In the genomic region with DNA sequence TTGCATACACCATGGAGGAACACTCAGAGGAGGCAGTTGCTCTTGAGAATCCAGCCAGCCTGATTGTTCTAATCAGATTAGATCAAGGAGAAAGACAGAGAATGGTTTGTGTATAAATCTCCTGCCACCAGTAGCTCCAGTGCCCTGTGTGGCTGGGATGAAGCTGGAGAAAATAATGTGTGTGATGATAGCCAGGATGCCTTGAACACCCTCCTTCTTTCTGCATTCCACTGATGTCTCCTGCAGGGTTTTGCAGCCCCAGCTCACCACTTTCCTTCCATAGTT, we compare ENCODE assay signal across 27 cellular contexts.
"Had no signal": no experiment of that assay in that cellular context is flagged by ENCODE, and none has a peak within 500 bp of the region (broad histone marks: within the 10 kb centered on the region; RNA-seq: fewer than 3 reads in every experiment).

No MANE protein-coding gene starts in this region.

- H3K27ac ChIP-seq: brain microvascular endothelial cell, KMS-11 had no signal

- H3K4me1 Mint-ChIP-seq: activated naive CD4-positive, alpha-beta T cell treated with anti-CD3 and anti-CD28 coated beads, Interleukin-2, amount 10 ng/mL, durations not matched to agents 7 days and 5 days had no signal

- H3K27me3 ChIP-seq: brain microvascular endothelial cell had no signal

- H3K27me3 Mint-ChIP-seq: activated CD4-positive, alpha-beta T cell treated with anti-CD3 and anti-CD28 coated beads for 36 hours; activated CD4-positive, alpha-beta T cell treated with anti-CD3 and anti-CD28 coated beads, Interleukin-2, amount 10 ng/mL, durations not matched to agents 7 days and 5 days; activated naive CD4-positive, alpha-beta T cell treated with anti-CD3 and anti-CD28 coated beads, Interleukin-2, amount 10 ng/mL, durations not matched to agents 7 days and 5 days; activated naive CD8-positive, alpha-beta T cell had no signal

- H3K36me3 Mint-ChIP-seq: activated naive CD4-positive, alpha-beta T cell treated with anti-CD3 and anti-CD28 coated beads, Interleukin-2, amount 10 ng/mL, durations not matched to agents 7 days and 5 days; activated naive CD8-positive, alpha-beta T cell had no signal

- H3K4me3 Mint-ChIP-seq: activated CD4-positive, alpha-beta T cell treated with anti-CD3 and anti-CD28 coated beads for 36 hours; activated CD4-positive, alpha-beta T cell treated with anti-CD3 and anti-CD28 coated beads, Interleukin-2, amount 10 ng/mL, durations not matched to agents 7 days and 5 days; activated CD8-positive, alpha-beta T cell treated with anti-CD3 and anti-CD28 coated beads, Interleukin-2, amount 10 ng/mL, durations not matched to agents 7 days and 5 days; activated naive CD4-positive, alpha-beta T cell treated with anti-CD3 and anti-CD28 coated beads, Interleukin-2, amount 10 ng/mL, durations not matched to agents 7 days and 5 days; activated naive CD8-positive, alpha-beta T cell; central memory CD8-positive, alpha-beta T cell; T-helper 1 cell treated with Interleukin-12 subunit alpha and Interleukin-12 subunit beta and Interleukin-4 antibody, amounts not matched to agents 30 μg/mL and 1 μg/mL, for 36 hours; T-helper 2 cell treated with Interferon-gamma antibody and Interleukin-4, amounts not matched to agents 5 μg/mL and 100 μg/mL, for 36 hours; WTC11 had no signal

- DNase-seq: activated CD4-positive, alpha-beta T cell treated with anti-CD3 and anti-CD28 coated beads for 36 hours; activated CD4-positive, alpha-beta T cell treated with anti-CD3 and anti-CD28 coated beads, Interleukin-2, amount 10 ng/mL, durations not matched to agents 7 days and 5 days; activated CD4-positive, alpha-beta T cell treated with anti-CD3 and anti-CD28 coated beads, Interleukin-2, amount 50 U/mL, for 48 hours; activated CD8-positive, alpha-beta memory T cell treated with anti-CD3 and anti-CD28 coated beads, Interleukin-2, amount 50 U/mL, for 4 hours; activated CD8-positive, alpha-beta T cell treated with anti-CD3 and anti-CD28 coated beads, Interleukin-2, amount 10 ng/mL, durations not matched to agents 7 days and 5 days; activated effector memory CD4-positive, alpha-beta T cell treated with Interleukin-2 at 50 U/mL for 16 hours; activated naive CD4-positive, alpha-beta T cell treated with anti-CD3 and anti-CD28 coated beads, Interleukin-2, amount 10 ng/mL, durations not matched to agents 7 days and 5 days; activated T-cell treated with anti-CD3 and anti-CD28 coated beads, Interleukin-2, amount 50 U/mL, for 48 hours; amniotic stem cell; aorta; brain microvascular endothelial cell; MM.1S; MV-4-11; NCI-H1092; NCI-H1436 treated with DMSO at 0.1 percent for 48 hours; NCI-H1694 treated with DMSO at 0.1 percent for 48 hours; NCI-H2029; NCI-H510A; NCI-H526; NCI-H748 treated with DMSO at 0.1 percent for 48 hours; SHP77 treated with DMSO at 0.1 percent for 48 hours had no signal

- H3K36me3 ChIP-seq: brain microvascular endothelial cell had no signal

- H3K27ac Mint-ChIP-seq: activated CD4-positive, alpha-beta T cell treated with anti-CD3 and anti-CD28 coated beads for 36 hours; activated CD4-positive, alpha-beta T cell treated with anti-CD3 and anti-CD28 coated beads, Interleukin-2, amount 10 ng/mL, durations not matched to agents 7 days and 5 days; activated CD8-positive, alpha-beta T cell treated with anti-CD3 and anti-CD28 coated beads, Interleukin-2, amount 10 ng/mL, durations not matched to agents 7 days and 5 days; activated naive CD4-positive, alpha-beta T cell treated with anti-CD3 and anti-CD28 coated beads, Interleukin-2, amount 10 ng/mL, durations not matched to agents 7 days and 5 days; activated naive CD8-positive, alpha-beta T cell; T-helper 1 cell treated with Interleukin-12 subunit alpha and Interleukin-12 subunit beta and Interleukin-4 antibody, amounts not matched to agents 30 μg/mL and 1 μg/mL, for 36 hours; T-helper 2 cell treated with Interferon-gamma antibody and Interleukin-4, amounts not matched to agents 5 μg/mL and 100 μg/mL, for 36 hours had no signal

- H3K9me3 Mint-ChIP-seq: activated CD4-positive, alpha-beta T cell treated with anti-CD3 and anti-CD28 coated beads, Interleukin-2, amount 10 ng/mL, durations not matched to agents 7 days and 5 days; activated naive CD4-positive, alpha-beta T cell treated with anti-CD3 and anti-CD28 coated beads, Interleukin-2, amount 10 ng/mL, durations not matched to agents 7 days and 5 days; central memory CD8-positive, alpha-beta T cell; T-helper 1 cell treated with Interleukin-12 subunit alpha and Interleukin-12 subunit beta and Interleukin-4 antibody, amounts not matched to agents 30 μg/mL and 1 μg/mL, for 36 hours; T-helper 2 cell treated with Interferon-gamma antibody and Interleukin-4, amounts not matched to agents 5 μg/mL and 100 μg/mL, for 36 hours; WTC11 had no signal
